In genomic region chr2:168712053-168712452, GRCh38 we compare ENCODE assay signal across 10 cellular contexts.
DNase-seq lines count a peak whose midpoint lies in the region; ATAC-seq and TF ChIP-seq lines count a peak whose summit lies in the region.
"Had no signal": no experiment of that assay in that cellular context is flagged by ENCODE, and none has a peak within 500 bp of the region (broad histone marks: within the 10 kb centered on the region; RNA-seq: fewer than 3 reads in every experiment).

No MANE protein-coding gene starts in this region.

- TF ChIP-seq POLR2A in transverse colon (IDR thresholded peaks at IDR 0.05), result no peak

- H3K9ac ChIP-seq in OCI-LY3 (ENCODE audit: low read length), result no peak overlapping the region

- H3K4me3 ChIP-seq in right cardiac atrium (ENCODE audit: low read length) (no peak overlapping the region), OCI-LY3 (ENCODE audit: low read length) (no peak overlapping the region), transverse colon (no peak overlapping the region)
- H3K4me3 ChIP-seq: breast epithelium had no signal

- H3K9me3 ChIP-seq in right cardiac atrium (ENCODE audit: control insufficient read depth, low read length), result no peaks in the 10 kb centered on the region
- no peaks in the 10 kb centered on the region for H3K9me3 ChIP-seq in OCI-LY3 (ENCODE audit: insufficient read depth, low read length)
- no peaks in the 10 kb centered on the region for H3K9me3 ChIP-seq in transverse colon
- H3K9me3 ChIP-seq: breast epithelium had no signal

- TF ChIP-seq EP300 in transverse colon (IDR thresholded peaks at IDR 0.05; ENCODE audit: low read depth), result no peak

- H3K4me2 ChIP-seq in OCI-LY3 (ENCODE audit: low read length), result peak overlapping the region; percentile 42

- H3K36me3 ChIP-seq in OCI-LY3 (replicated peaks; ENCODE audit: low read depth, low read length), result no peaks in the 10 kb centered on the region
- H3K36me3 ChIP-seq in transverse colon, result peaks cover 0 to 3% (median 0%) of the 10 kb centered on the region in 4 donors
- H3K36me3 ChIP-seq: breast epithelium had no signal

- no peak overlapping the region for H3K27ac ChIP-seq in right cardiac atrium (ENCODE audit: low read length)
- H3K27ac ChIP-seq in OCI-LY3 (ENCODE audit: low read length), result no peak overlapping the region
- no peak overlapping the region for H3K27ac ChIP-seq in transverse colon
- H3K27ac ChIP-seq: breast epithelium had no signal

- no peak for DNase-seq in left ventricle myocardium superior
- DNase-seq in right cardiac atrium, result no peak
- no peak for DNase-seq in stimulated activated CD4-positive, alpha-beta T cell treated with anti-CD3 and anti-CD28 coated beads, Interleukin-1b, Interleukin-23, amount 100 ng/mL, for 48 hours
- no peak for DNase-seq in transverse colon
- no peak for DNase-seq in HT-29 (ENCODE audit: low spot score)
- no peak for DNase-seq in posterior vena cava (ENCODE audit: low spot score)
- DNase-seq: IMR-90 had no signal

- TF ChIP-seq CTCF in OCI-LY3 (IDR thresholded peaks at IDR 0.05; ENCODE audit: low read depth, low read length), result peak; percentile 56
- TF ChIP-seq CTCF in transverse colon (IDR thresholded peaks at IDR 0.05), result no peak

- H4K20me1 ChIP-seq in OCI-LY3 (ENCODE audit: insufficient read depth, low read length), result peaks cover 16% of the 10 kb centered on the region

- WGBS in right cardiac atrium, result 40% methylated on average over 1 of the region's 1 CpG
- WGBS in transverse colon (ENCODE audit: low coverage in 1 of 2), 2 donors, result 63 to 83% methylated on average over 1 of the region's 1 CpG

- intact Hi-C loops in left ventricle myocardium superior (cut with micrococcal nuclease) (no loop called here), right cardiac atrium (cut with DNase I) (loop anchor here in 1 of 4 donors (10.0 kb wide), 1 partner anchor 367 kb away; no protein-coding TSS in a partner anchor), transverse colon (cut with DNase I; ENCODE audit: low total_unique reads) (no loop called here), posterior vena cava (cut with DNase I) (no loop called here)

- ATAC-seq in left ventricle myocardium superior (peak; percentile 23), right cardiac atrium (no peak), HG02884 (IDR thresholded peaks at IDR 0.05; ENCODE audit: unreplicated experiment) (peak; percentile 96)

- H3K27me3 ChIP-seq in right cardiac atrium (ENCODE audit: control insufficient read depth, insufficient read depth) (no peaks in the 10 kb centered on the region), OCI-LY3 (ENCODE audit: low read depth, low read length) (no peaks in the 10 kb centered on the region), transverse colon (no peaks in the 10 kb centered on the region)
- H3K27me3 ChIP-seq: breast epithelium had no signal

- H3K79me2 ChIP-seq in OCI-LY3 (ENCODE audit: low read length), result no peaks in the 10 kb centered on the region

- no peak overlapping the region for H2AFZ ChIP-seq in OCI-LY3 (ENCODE audit: low read depth, low read length)

- in situ Hi-C loops in transverse colon (cut with MboI; ENCODE audit: low pct_ligation_motif_present in 1 of 4, low pct_unique_long_range_greater_than_20kb in 1 of 4, low sequenced_read_pairs in 3 of 4), result no loop called here

- H3K4me1 ChIP-seq in right cardiac atrium (ENCODE audit: control insufficient read depth, insufficient read depth, low read length), result no peaks in the 10 kb centered on the region
- H3K4me1 ChIP-seq in OCI-LY3 (ENCODE audit: low read length), result peaks cover 26% of the 10 kb centered on the region
- H3K4me1 ChIP-seq in transverse colon, result peaks cover 0 to 9% (median 0%) of the 10 kb centered on the region in 4 donors
- H3K4me1 ChIP-seq: breast epithelium had no signal

Comparison
In these comparisons a context has a peak if more than half of its experiments do, and no peak if none do; other contexts are left out.
1. ATAC-seq: peak in left ventricle myocardium superior (single experiment) and HG02884 (single experiment); none in right cardiac atrium (0 of 2).